Comparison of ENCODE assay signal across 9 cellular contexts in genomic region chr1:2786329-2787162, GRCh38. TPM values are rescaled to one million over a fixed set of nuclear protein-coding genes. Genes with fewer than 3 reads are reported as not detected.
DNase-seq lines count a peak whose midpoint lies in the region; ATAC-seq and TF ChIP-seq lines count a peak whose summit lies in the region.
"Had no signal": no experiment of that assay in that cellular context is flagged by ENCODE, and none has a peak within 500 bp of the region (broad histone marks: within the 10 kb centered on the region; RNA-seq: fewer than 3 reads in every experiment).

No MANE protein-coding gene starts in this region.

- H3K9ac ChIP-seq in mesenchymal stem cell (ENCODE audit: low read length), result no peak overlapping the region

- no peak overlapping the region for H2BK5ac ChIP-seq in mesenchymal stem cell (ENCODE audit: low read depth, low read length, poor library complexity, severe bottlenecking)

- POLR2A ChIA-PET in CD4-positive, alpha-beta T cell (lab: Charles Lee), result interaction anchor here (1.2 to 1.5 kb wide), 2 partner anchors 371 to 373 kb away, joined by 4 read pairs; no protein-coding TSS in a partner anchor

- H3K14ac ChIP-seq in mesenchymal stem cell (ENCODE audit: low read length in 2 of 2), result no peak overlapping the region

- H2BK120ac ChIP-seq in mesenchymal stem cell (ENCODE audit: low read depth, low read length), result no peak overlapping the region

- ATAC-seq in CD4-positive, alpha-beta T cell (ENCODE audit: poor library complexity), result peak; percentile 76
- ATAC-seq in HG02870 (IDR thresholded peaks at IDR 0.05; ENCODE audit: unreplicated experiment), result no peak

- no peak overlapping the region for H3K4me2 ChIP-seq in mesenchymal stem cell (ENCODE audit: low read length, poor library complexity, severe bottlenecking)

- no peak overlapping the region for H2AFZ ChIP-seq in mesenchymal stem cell (ENCODE audit: low read depth, low read length)

- H2BK12ac ChIP-seq in mesenchymal stem cell (ENCODE audit: low read length in 2 of 2), result no peak overlapping the region

- H3K9me3 Mint-ChIP-seq in CD4-positive, alpha-beta T cell, result peaks cover 12% of the 10 kb centered on the region

- H3K4me1 ChIP-seq in mesenchymal stem cell (ENCODE audit: control insufficient read depth, insufficient read depth, low read depth, low read length), result peaks cover 1% of the 10 kb centered on the region

- no peak overlapping the region for H4K8ac ChIP-seq in mesenchymal stem cell (ENCODE audit: low read length)

- H3K9me3 ChIP-seq in CD4-positive, alpha-beta T cell (ENCODE audit: control insufficient read depth, low read length), result peaks cover 13% of the 10 kb centered on the region
- peaks cover 6% of the 10 kb centered on the region for H3K9me3 ChIP-seq in mesenchymal stem cell (ENCODE audit: control insufficient read depth, low read length)

- H2AK5ac ChIP-seq in mesenchymal stem cell (ENCODE audit: low read length, severe bottlenecking), result no peak overlapping the region

- no peak overlapping the region for H3K23ac ChIP-seq in mesenchymal stem cell (ENCODE audit: low read length in 2 of 2)

- no peak overlapping the region for H3K27ac ChIP-seq in CD4-positive, alpha-beta T cell (ENCODE audit: low read depth, low read length)
- H3K27ac ChIP-seq in mesenchymal stem cell (ENCODE audit: low read length, poor library complexity, severe bottlenecking), result no peak overlapping the region
- H3K27ac ChIP-seq: epithelial cell of prostate had no signal

- peaks cover 10% of the 10 kb centered on the region for H3K36me3 Mint-ChIP-seq in CD4-positive, alpha-beta T cell (ENCODE audit: low read depth)

- intact Hi-C loops in CD4-positive, alpha-beta T cell (cut with DNase I, micrococcal nuclease), result loop anchor here in 1 of 2 experiments (1.0 kb wide), 2 partner anchors 231 to 372 kb away; no protein-coding TSS in a partner anchor

- no peak overlapping the region for H2BK15ac ChIP-seq in mesenchymal stem cell (ENCODE audit: low read depth, poor library complexity, severe bottlenecking)

- peaks cover 33% of the 10 kb centered on the region for H3K27me3 ChIP-seq in CD4-positive, alpha-beta T cell (ENCODE audit: control insufficient read depth, insufficient read depth, low read length)
- peaks cover 0 to 7% of the 10 kb centered on the region in 2 experiments for H3K27me3 ChIP-seq in mesenchymal stem cell (ENCODE audit: control insufficient read depth in 1 of 2, insufficient read depth in 1 of 2, low read length in 2 of 2)

- no peak overlapping the region for H3K27ac Mint-ChIP-seq in CD4-positive, alpha-beta T cell

- 84% methylated on average over 24 of the region's 27 CpGs for WGBS in mesenchymal stem cell

- H3K4me3 Mint-ChIP-seq in CD4-positive, alpha-beta T cell, result no peak overlapping the region

- no peak overlapping the region for H3K4ac ChIP-seq in mesenchymal stem cell (ENCODE audit: low read depth in 1 of 2, low read length in 2 of 2)

- peak; percentile 59 to 82 (median 72) for DNase-seq in CD4-positive, alpha-beta T cell
- peak; percentile 81 for DNase-seq in activated T-cell treated with anti-CD3 and anti-CD28 coated beads for 1 hour (ENCODE audit: low read depth)
- DNase-seq in globus pallidus (ENCODE audit: low spot score), result peak; percentile 5
- peak; percentile 38 to 63 (median 63) for DNase-seq in stimulated activated CD4-positive, alpha-beta T cell treated with anti-CD3 and anti-CD28 coated beads, Interleukin-12 subunit alpha, Interleukin-12 subunit beta, amount 100 ng/mL, for 48 hours (ENCODE audit: low read depth in 2 of 3, low spot score in 1 of 3)
- DNase-seq in mesenchymal stem cell, result no peak
- DNase-seq in SKM-1 treated with dmso at 0.1 percent for 144 hours (lab: John Stamatoyannopoulos, UW; ENCODE audit: unreplicated experiment), result no peak

- H3K79me1 ChIP-seq in mesenchymal stem cell (replicated peaks; ENCODE audit: low read length, poor library complexity, severe bottlenecking), result no peaks in the 10 kb centered on the region

- H3K4me1 Mint-ChIP-seq in CD4-positive, alpha-beta T cell (ENCODE audit: low read depth), result peaks cover 11% of the 10 kb centered on the region

- H4K91ac ChIP-seq in mesenchymal stem cell (ENCODE audit: low read length), result no peak overlapping the region

- H3K27me3 Mint-ChIP-seq in CD4-positive, alpha-beta T cell, result peaks cover 41% of the 10 kb centered on the region

- TF ChIP-seq CTCF in CD4-positive, alpha-beta T cell (IDR thresholded peaks at IDR 0.05), result peak; percentile 76
- TF ChIP-seq CTCF in LNCAP (IDR thresholded peaks at IDR 0.05), result peak; percentile 94

- H3K36me3 ChIP-seq in mesenchymal stem cell (ENCODE audit: control insufficient read depth in 1 of 2, insufficient read depth in 2 of 2, low read depth in 1 of 2, low read length in 2 of 2), result peaks cover 0 to 4% of the 10 kb centered on the region in 2 experiments

- no peak overlapping the region for H3K18ac ChIP-seq in mesenchymal stem cell (ENCODE audit: low read depth in 1 of 2, low read length in 2 of 2)

- H3K4me3 ChIP-seq in mesenchymal stem cell (ENCODE audit: insufficient read depth in 1 of 2, low read depth in 1 of 2, low read length in 2 of 2), result no peak overlapping the region

- CTCF ChIA-PET in CD4-positive, alpha-beta T cell (lab: Charles Lee), result interaction anchor here (0.7 to 1.0 kb wide), 4 partner anchors 8 to 591 kb away, joined by 3 to 7 read pairs (median 4); partner anchors contain the start of gene PEX10

RNA-seq across cellular contexts. Expression of gene TTC34, which starts 14.9 kb away (rescaled TPM):
- 1 to 10 TPM; 1.3 TPM for total RNA-seq in CD4-positive, alpha-beta T cell
- polyA plus RNA-seq in mesenchymal stem cell (2013, experiment 1 of 2), result 0.06 TPM
- polyA plus RNA-seq in mesenchymal stem cell (2013, experiment 2 of 2), result 0.08 TPM

Comparison
In these comparisons a context has a peak if more than half of its experiments do, and no peak if none do; other contexts are left out.
1. DNase-seq: peak in CD4-positive, alpha-beta T cell (10 of 10), activated T-cell treated with anti-CD3 and anti-CD28 coated beads for 1 hour (single experiment), globus pallidus (single experiment) and stimulated activated CD4-positive, alpha-beta T cell treated with anti-CD3 and anti-CD28 coated beads, Interleukin-12 subunit alpha, Interleukin-12 subunit beta, amount 100 ng/mL, for 48 hours (3 of 3); none in mesenchymal stem cell (single experiment) and SKM-1 treated with dmso at 0.1 percent for 144 hours (single experiment).